In the genomic region with DNA sequence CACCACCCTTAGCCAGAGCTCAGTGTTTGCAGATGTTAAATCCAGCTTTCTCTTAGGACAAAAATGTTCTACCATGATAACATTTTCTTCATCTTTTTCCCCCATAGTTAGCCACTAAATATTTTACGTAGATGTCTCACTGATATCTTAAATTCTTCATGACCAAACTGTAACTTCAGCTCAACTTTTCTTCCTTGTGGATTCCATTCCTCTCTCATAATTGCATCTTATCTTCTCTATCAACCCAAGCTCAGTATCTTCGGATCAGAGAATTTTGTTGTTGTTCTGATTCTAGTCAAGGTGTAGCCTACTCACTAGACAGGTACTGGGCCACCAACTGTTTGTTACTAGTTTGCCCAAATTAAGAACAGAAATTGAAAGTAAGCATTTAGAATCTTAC, we compare ENCODE assay signal across 30 cellular contexts.
"Had no signal": no experiment of that assay in that cellular context is flagged by ENCODE, and none has a peak within 500 bp of the region (broad histone marks: within the 10 kb centered on the region; RNA-seq: fewer than 3 reads in every experiment).

No MANE protein-coding gene starts in this region.

- DNase-seq: activated CD4-positive, alpha-beta T cell treated with anti-CD3 and anti-CD28 coated beads, Interleukin-2, amount 50 U/mL, for 1 hour; activated CD4-positive, CD25-positive, alpha-beta regulatory T cell treated with anti-CD3 and anti-CD28 coated beads, Interleukin-2, amount 50 U/mL, for 72 hours; activated CD8-positive, alpha-beta memory T cell treated with anti-CD3 and anti-CD28 coated beads, Interleukin-2, amount 10 ng/mL, durations not matched to agents 7 days and 5 days; activated CD8-positive, alpha-beta T cell treated with anti-CD3 and anti-CD28 coated beads for 36 hours; activated effector memory CD4-positive, alpha-beta T cell treated with Interleukin-2 at 50 U/mL for 16 hours; activated naive CD4-positive, alpha-beta T cell treated with anti-CD3 and anti-CD28 coated beads for 36 hours; activated T-cell treated with anti-CD3 and anti-CD28 coated beads for 4 hours; effector CD4-positive, alpha-beta T cell; kidney; left colon; mammary epithelial cell; naive thymus-derived CD4-positive, alpha-beta T cell; nucleus accumbens; pancreas; retina; stimulated activated CD4-positive, alpha-beta T cell treated with anti-CD3 and anti-CD28 coated beads, Interleukin-4, amount 100 ng/mL, for 24 hours; stimulated activated naive CD8-positive, alpha-beta T cell treated with anti-CD3 and anti-CD28 coated beads, Interleukin-15, amount 100 ng/mL, for 72 hours; substantia nigra; SW 1271; T-helper 17 cell; T1000; thyroid gland; upper lobe of right lung; WERI-Rb-1 had no signal

- H3K4me1 Mint-ChIP-seq: mesothelial cell of epicardium had no signal

- H3K27ac Mint-ChIP-seq: activated CD8-positive, alpha-beta memory T cell treated with anti-CD3 and anti-CD28 coated beads, Interleukin-2, amount 10 ng/mL, durations not matched to agents 7 days and 5 days; activated naive CD4-positive, alpha-beta T cell treated with anti-CD3 and anti-CD28 coated beads for 36 hours; mesothelial cell of epicardium; T-helper 17 cell had no signal

- H3K9me3 Mint-ChIP-seq: central memory CD8-positive, alpha-beta T cell had no signal

- H3K4me3 Mint-ChIP-seq: activated CD8-positive, alpha-beta memory T cell treated with anti-CD3 and anti-CD28 coated beads, Interleukin-2, amount 10 ng/mL, durations not matched to agents 7 days and 5 days; activated CD8-positive, alpha-beta T cell treated with anti-CD3 and anti-CD28 coated beads for 36 hours; activated naive CD4-positive, alpha-beta T cell treated with anti-CD3 and anti-CD28 coated beads for 36 hours; central memory CD8-positive, alpha-beta T cell; dendritic cell treated with granulocyte-macrophage colony-stimulating factor and Interleukin-4, amounts not matched to agents 40 ng/mL and 50 ng/mL, for 4 days; mesothelial cell of epicardium; stimulated activated effector memory CD8-positive, alpha-beta T cell treated with anti-CD3 and anti-CD28 coated beads, Interleukin-12 subunit alpha, Interleukin-12 subunit beta, amount 100 ng/mL, for 72 hours; stimulated activated naive CD8-positive, alpha-beta T cell treated with anti-CD3 and anti-CD28 coated beads, Interleukin-15, amount 100 ng/mL, for 72 hours; T-helper 17 cell had no signal

- ATAC-seq: activated CD8-positive, alpha-beta memory T cell treated with anti-CD3 and anti-CD28 coated beads, Interleukin-2, amount 10 ng/mL, durations not matched to agents 7 days and 5 days; activated CD8-positive, alpha-beta T cell treated with anti-CD3 and anti-CD28 coated beads for 36 hours; gastroesophageal sphincter; left colon; naive thymus-derived CD4-positive, alpha-beta T cell; pancreas; sciatic nerve; stimulated activated effector memory CD8-positive, alpha-beta T cell treated with anti-CD3 and anti-CD28 coated beads, Interleukin-12 subunit alpha, Interleukin-12 subunit beta, amount 100 ng/mL, for 72 hours; stimulated activated naive CD8-positive, alpha-beta T cell treated with anti-CD3 and anti-CD28 coated beads, Interleukin-15, amount 100 ng/mL, for 72 hours; T-helper 17 cell; upper lobe of right lung had no signal

- H3K27me3 Mint-ChIP-seq: activated CD8-positive, alpha-beta memory T cell treated with anti-CD3 and anti-CD28 coated beads, Interleukin-2, amount 10 ng/mL, durations not matched to agents 7 days and 5 days; activated CD8-positive, alpha-beta T cell treated with anti-CD3 and anti-CD28 coated beads for 36 hours; central memory CD8-positive, alpha-beta T cell; dendritic cell treated with granulocyte-macrophage colony-stimulating factor and Interleukin-4, amounts not matched to agents 40 ng/mL and 50 ng/mL, for 4 days; naive thymus-derived CD4-positive, alpha-beta T cell; stimulated activated naive CD8-positive, alpha-beta T cell treated with anti-CD3 and anti-CD28 coated beads, Interleukin-15, amount 100 ng/mL, for 72 hours; T-helper 17 cell had no signal
